Comparison of ENCODE assay signal across 2 cellular contexts in genomic region chr2:24349097-24349496, GRCh38.
A peak's percentile ranks its signal among the peaks of the same experiment; 100 is the strongest.
TF ChIP-seq lines count a peak whose summit lies in the region.

No MANE protein-coding gene starts in this region.

TF ChIP-seq in HEK293, 187 proteins besides CTCF, POLR2A, EP300 and RAD21:
- 0 out of 2 replicates have a peak, but pooled peaks have one; percentile 24 for TF ChIP-seq ZNF513 (tag by site-specific recombination; IDR thresholded peaks at IDR 0.05)
- TF ChIP-seq ZNF510 (tag by site-specific recombination; IDR thresholded peaks at IDR 0.05; ENCODE audit: insufficient replicate concordance), result no peak
- no peak for TF ChIP-seq ZSCAN5A (tag by site-specific recombination; IDR thresholded peaks at IDR 0.05)
- TF ChIP-seq KLF7 (tag by site-specific recombination; IDR thresholded peaks at IDR 0.05; ENCODE audit: borderline replicate concordance), result no peak
- TF ChIP-seq ZNF324 (tag by site-specific recombination; IDR thresholded peaks at IDR 0.05), result no peak
- TF ChIP-seq ZNF571 (tag by site-specific recombination; IDR thresholded peaks at IDR 0.05), result no peak
TF ChIP-seq in HEK293: peak in this region for 1.

TF ChIP-seq in GM12878, 131 proteins besides CTCF, POLR2A, EP300 and RAD21:
- TF ChIP-seq RBBP5 (conservative IDR thresholded peaks at IDR 0.05) (no peak), RUNX3 (IDR thresholded peaks at IDR 0.05; ENCODE audit: low read length) (0 out of 2 replicates have a peak, but pooled peaks have one; percentile 37), ZBTB33 (IDR thresholded peaks at IDR 0.05) (no peak), SPI1 (IDR thresholded peaks at IDR 0.05; ENCODE audit: borderline replicate concordance, insufficient read depth, low read depth, low read length) (peak; percentile 67; the same call in 1 of the 2 replicates), IKZF2 (IDR thresholded peaks at IDR 0.05) (no peak; a peak in 1 of 4 replicates), GATAD2B (conservative IDR thresholded peaks at IDR 0.05; ENCODE audit: low read depth) (no peak)
